Comparison of ENCODE assay signal across 14 cellular contexts in the genomic region with DNA sequence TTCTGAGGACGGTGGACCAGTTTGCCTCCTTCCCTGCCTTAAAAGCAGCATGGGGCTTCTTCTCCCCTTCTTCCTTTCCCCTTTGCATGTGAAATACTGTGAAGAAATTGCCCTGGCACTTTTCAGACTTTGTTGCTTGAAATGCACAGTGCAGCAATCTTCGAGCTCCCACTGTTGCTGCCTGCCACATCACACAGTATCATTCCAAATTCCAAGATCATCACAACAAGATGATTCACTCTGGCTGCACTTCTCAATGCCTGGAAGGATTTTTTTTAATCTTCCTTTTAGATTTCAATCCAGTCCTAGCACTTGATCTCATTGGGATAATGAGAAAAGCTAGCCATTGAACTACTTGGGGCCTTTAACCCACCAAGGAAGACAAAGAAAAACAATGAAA.
DNase-seq lines count a peak whose midpoint lies in the region; ATAC-seq and TF ChIP-seq lines count a peak whose summit lies in the region.
"Had no signal": no experiment of that assay in that cellular context is flagged by ENCODE, and none has a peak within 500 bp of the region (broad histone marks: within the 10 kb centered on the region; RNA-seq: fewer than 3 reads in every experiment).

No MANE protein-coding gene starts in this region.

- H3K9me3 ChIP-seq in tibial nerve: no peaks in the 10 kb centered on the region

- no peaks in the 10 kb centered on the region for H3K9me3 Mint-ChIP-seq in naive thymus-derived CD8-positive, alpha-beta T cell
- H3K9me3 Mint-ChIP-seq: activated B cell treated with CpG ODN at 0.5 μM for 24 hours; activated T-helper 17 cell treated with anti-CD3 and anti-CD28 coated beads, Interleukin-2, amount 50 U/mL, for 72 hours had no signal

- peaks cover 0 to 7% (median 3%) of the 10 kb centered on the region in 4 donors for H3K4me1 ChIP-seq in tibial nerve

- DNase-seq in AG09309 (ENCODE audit: low read depth) (peak; percentile 62), RPMI7951 (ENCODE audit: low read depth) (peak; percentile 32), fibroblast of gingiva (ENCODE audit: low read depth) (peak; percentile 79), non-pigmented ciliary epithelial cell (ENCODE audit: low read depth) (peak; percentile 49), NCI-H510A (lab: John Stamatoyannopoulos, UW) (no peak), tibial nerve (ENCODE audit: low spot score in 2 of 2) (no peak), NCI-H69 (lab: John Stamatoyannopoulos, UW) (no peak)
- DNase-seq in naive thymus-derived CD8-positive, alpha-beta T cell: no peak
- DNase-seq: activated B cell treated with CpG ODN at 0.5 μM for 24 hours; effector memory CD4-positive, alpha-beta T cell; NCI-H1436; small intestine had no signal

- TF ChIP-seq CTCF in AG09309 (IDR thresholded peaks at IDR 0.05; ENCODE audit: control insufficient read depth, insufficient read depth, low read depth, low read length, missing control alignments): no peak
- no peak for TF ChIP-seq CTCF in tibial nerve (IDR thresholded peaks at IDR 0.05)

- peak overlapping the region in 1 of 4 donors; percentile 43 for H3K27ac ChIP-seq in tibial nerve
- H3K27ac ChIP-seq: C4-2B had no signal

- H3K36me3 ChIP-seq in tibial nerve: peaks cover 0 to 84% (median 11%) of the 10 kb centered on the region in 3 donors

- H3K27me3 Mint-ChIP-seq in naive thymus-derived CD8-positive, alpha-beta T cell: no peaks in the 10 kb centered on the region
- H3K27me3 Mint-ChIP-seq: activated B cell treated with CpG ODN at 0.5 μM for 24 hours; activated T-helper 17 cell treated with anti-CD3 and anti-CD28 coated beads, Interleukin-2, amount 50 U/mL, for 72 hours had no signal

- no peaks in the 10 kb centered on the region for H3K27me3 ChIP-seq in tibial nerve

- no peak for ATAC-seq in naive thymus-derived CD8-positive, alpha-beta T cell
- ATAC-seq: activated T-helper 17 cell treated with anti-CD3 and anti-CD28 coated beads, Interleukin-2, amount 50 U/mL, for 72 hours had no signal

- no peak for TF ChIP-seq EP300 in tibial nerve (IDR thresholded peaks at IDR 0.05)

- peaks cover 6 to 47% (median 39%) of the 10 kb centered on the region in 3 donors for H3K36me3 Mint-ChIP-seq in naive thymus-derived CD8-positive, alpha-beta T cell

- TF ChIP-seq POLR2A in tibial nerve (IDR thresholded peaks at IDR 0.05): no peak

- H3K4me1 Mint-ChIP-seq in naive thymus-derived CD8-positive, alpha-beta T cell: no peaks in the 10 kb centered on the region
- H3K4me1 Mint-ChIP-seq: activated B cell treated with CpG ODN at 0.5 μM for 24 hours; activated T-helper 17 cell treated with anti-CD3 and anti-CD28 coated beads, Interleukin-2, amount 50 U/mL, for 72 hours had no signal

- H3K4me3 ChIP-seq in AG09309 (ENCODE audit: control insufficient read depth, low read depth, low read length) (no peak overlapping the region), tibial nerve (no peak overlapping the region)

- H3K27ac Mint-ChIP-seq in naive thymus-derived CD8-positive, alpha-beta T cell: no peak overlapping the region
- H3K27ac Mint-ChIP-seq: activated B cell treated with CpG ODN at 0.5 μM for 24 hours; activated T-helper 17 cell treated with anti-CD3 and anti-CD28 coated beads, Interleukin-2, amount 50 U/mL, for 72 hours had no signal

- POLR2A ChIA-PET in naive thymus-derived CD8-positive, alpha-beta T cell (lab: Charles Lee): no interaction called here

- 48 to 54% methylated on average over 2 of the region's 2 CpGs for WGBS in tibial nerve, 2 donors

- H3K4me3 Mint-ChIP-seq in naive thymus-derived CD8-positive, alpha-beta T cell: no peak overlapping the region
- H3K4me3 Mint-ChIP-seq: activated B cell treated with CpG ODN at 0.5 μM for 24 hours; activated T-helper 17 cell treated with anti-CD3 and anti-CD28 coated beads, Interleukin-2, amount 50 U/mL, for 72 hours had no signal

Comparison
In these comparisons a context has a peak if more than half of its experiments do, and no peak if none do; other contexts are left out.
1. DNase-seq: peak in AG09309 (single experiment), RPMI7951 (single experiment), fibroblast of gingiva (single experiment) and non-pigmented ciliary epithelial cell (single experiment); none in naive thymus-derived CD8-positive, alpha-beta T cell (0 of 10), NCI-H510A (single experiment), tibial nerve (0 of 2) and NCI-H69 (single experiment).